In genomic region chr12:26091837-26092236, GRCh38 we compare ENCODE assay signal across 12 cellular contexts.
DNase-seq lines count a peak whose midpoint lies in the region; ATAC-seq and TF ChIP-seq lines count a peak whose summit lies in the region.
"Had no signal": no experiment of that assay in that cellular context is flagged by ENCODE, and none has a peak within 500 bp of the region (broad histone marks: within the 10 kb centered on the region; RNA-seq: fewer than 3 reads in every experiment).

No MANE protein-coding gene starts in this region.

- H3K4me3 ChIP-seq in HFF-Myc (replicated peaks; ENCODE audit: low read depth, low read length) (no peak overlapping the region), choroid plexus epithelial cell (ENCODE audit: low read depth, low read length) (no peak overlapping the region)
- H3K4me3 ChIP-seq: heart left ventricle had no signal

- DNase-seq in AG09319 (ENCODE audit: extremely low read depth, low read depth) (no peak), HFF-Myc (ENCODE audit: extremely low read depth, low read depth) (no peak), choroid plexus epithelial cell (ENCODE audit: low read depth) (peak; percentile 55), left kidney (ENCODE audit: low read depth, low spot score) (peak; percentile 58), islet precursor cell (no peak)
- no peak for DNase-seq in stimulated activated CD8-positive, alpha-beta memory T cell treated with anti-CD3 and anti-CD28 coated beads, Interleukin-4, amount 100 ng/mL, for 48 hours
- DNase-seq: CD4-positive, alpha-beta memory T cell; heart left ventricle; NCI-H446 had no signal

- ATAC-seq in HG03469 (IDR thresholded peaks at IDR 0.05; ENCODE audit: unreplicated experiment) (no peak), GM21515 (IDR thresholded peaks at IDR 0.05; ENCODE audit: unreplicated experiment) (no peak)
- ATAC-seq: stimulated activated memory B cell treated with anti-CD40 and anti-IgM and Interleukin-4, amounts not matched to agents 10 μg/mL and 1 μg/mL and 100 μg/mL, for 72 hours had no signal

- TF ChIP-seq CTCF in AG09319 (IDR thresholded peaks at IDR 0.05; ENCODE audit: low read depth, low read length), result peak; percentile 55
- TF ChIP-seq CTCF in HFF-Myc (IDR thresholded peaks at IDR 0.05; ENCODE audit: low read depth, low read length, missing control alignments), result peak; percentile 43
- peak; percentile 69 for TF ChIP-seq CTCF in choroid plexus epithelial cell (conservative IDR thresholded peaks at IDR 0.05; ENCODE audit: low read depth, low read length)

Comparison
In these comparisons a context has a peak if more than half of its experiments do, and no peak if none do; other contexts are left out.
1. DNase-seq: peak in choroid plexus epithelial cell (single experiment) and left kidney (single experiment); none in AG09319 (single experiment), HFF-Myc (single experiment), islet precursor cell (single experiment) and stimulated activated CD8-positive, alpha-beta memory T cell treated with anti-CD3 and anti-CD28 coated beads, Interleukin-4, amount 100 ng/mL, for 48 hours (single experiment).
2. Peak in every context shown above with its lines, with median percentiles within 50 percentile points of each other: CTCF ChIP-seq.